Comparison of ENCODE assay signal across 1 cellular context in the genomic region with DNA sequence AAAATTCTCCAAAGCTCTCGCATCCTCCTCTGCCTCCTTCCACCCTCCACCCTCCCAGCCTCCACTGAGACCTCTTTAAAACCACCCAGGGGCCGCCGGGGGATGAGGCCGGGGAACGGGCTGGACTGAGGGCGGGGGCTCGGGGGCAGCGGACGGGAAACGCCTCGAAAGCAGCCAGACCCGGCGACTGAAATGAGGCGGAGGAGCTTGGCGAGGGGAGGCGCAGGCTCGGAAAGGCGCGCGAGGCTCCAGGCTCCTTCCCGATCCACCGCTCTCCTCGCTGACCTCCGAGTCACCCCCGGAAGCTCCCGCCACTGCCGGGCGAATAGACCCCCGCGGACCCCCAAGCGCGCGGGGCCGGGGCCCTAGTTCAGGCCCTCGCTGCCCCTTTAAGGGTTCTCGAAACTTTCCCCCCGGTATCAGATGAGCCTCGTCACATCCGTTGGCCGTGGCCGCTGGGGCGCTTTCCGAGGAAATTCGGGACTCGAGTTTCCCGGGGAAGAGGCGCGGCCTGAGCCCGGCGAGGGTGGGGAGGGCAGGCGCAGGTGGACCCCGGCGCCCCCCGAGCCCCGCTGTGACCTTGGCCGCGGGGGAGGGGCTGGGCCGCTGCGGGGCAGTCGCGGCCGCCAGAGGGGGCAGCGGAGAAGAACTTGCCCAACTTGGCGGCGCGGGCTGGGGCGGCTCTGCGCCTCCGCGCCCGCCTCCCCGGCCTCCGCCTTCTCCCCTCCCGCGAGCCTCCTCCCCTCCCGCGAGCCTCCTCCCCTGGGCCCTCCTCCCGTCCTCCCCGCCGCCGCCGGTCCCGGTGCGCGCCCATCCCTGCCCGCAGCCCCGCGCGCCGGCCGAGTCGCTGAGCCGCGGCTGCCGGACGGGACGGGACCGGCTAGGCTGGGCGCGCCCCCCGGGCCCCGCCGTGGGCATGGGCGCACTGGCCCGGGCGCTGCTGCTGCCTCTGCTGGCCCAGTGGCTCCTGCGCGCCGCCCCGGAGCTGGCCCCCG.
TF ChIP-seq lines count a peak whose summit lies in the region.

Gene BACE2, plus strand, starts transcription at position 813 of the 995 bp plus-strand sequence. Its CDS starts 104 bp downstream, at position 917.

TF ChIP-seq in HEK293, 187 proteins besides CTCF, POLR2A, EP300 and RAD21 (continued from another document and continues in another):
- TF ChIP-seq ZNF843 (tag by site-specific recombination; IDR thresholded peaks at IDR 0.05) (no peak), BCL11B (tag by site-specific recombination; IDR thresholded peaks at IDR 0.05; ENCODE audit: low read depth) (0 out of 2 replicates have a peak, but pooled peaks have one; percentile 31), ZNF184 (tag by site-specific recombination; IDR thresholded peaks at IDR 0.05) (no peak), ZNF580 (tag by site-specific recombination; IDR thresholded peaks at IDR 0.05) (no peak), PRDM2 (tag by site-specific recombination; IDR thresholded peaks at IDR 0.05; ENCODE audit: borderline replicate concordance) (no peak), ZNF354C (tag by site-specific recombination; IDR thresholded peaks at IDR 0.05; ENCODE audit: borderline replicate concordance, low read depth) (no peak), ZNF704 (tag by site-specific recombination; IDR thresholded peaks at IDR 0.05) (no peak), ZNF292 (tag by site-specific recombination; IDR thresholded peaks at IDR 0.05; ENCODE audit: borderline replicate concordance, low read depth) (no peak), ZSCAN23 (tag by site-specific recombination; IDR thresholded peaks at IDR 0.05) (0 out of 2 replicates have a peak, but pooled peaks have one; percentile 40), ZBTB10 (tag by site-specific recombination; IDR thresholded peaks at IDR 0.05) (peak; percentile 76; the same call in 1 of the 2 replicates), KLF17 (tag by site-specific recombination; IDR thresholded peaks at IDR 0.05) (peak; percentile 38; the same call in 1 of the 2 replicates), ZNF433 (tag by site-specific recombination; IDR thresholded peaks at IDR 0.05; ENCODE audit: low read depth) (no peak), EGR2 (tag by site-specific recombination; IDR thresholded peaks at IDR 0.05; ENCODE audit: low read depth) (peak; percentile 17; the same call in 1 of the 2 replicates), ZNF600 (tag by site-specific recombination; IDR thresholded peaks at IDR 0.05) (0 out of 2 replicates have a peak, but pooled peaks have one; percentile 27), MYNN (tag by site-specific recombination; IDR thresholded peaks at IDR 0.05; ENCODE audit: borderline replicate concordance) (no peak), ZFP69B (tag by site-specific recombination; IDR thresholded peaks at IDR 0.05) (peak; percentile 91), IKZF3 (tag by site-specific recombination; IDR thresholded peaks at IDR 0.05) (peak; percentile 62; the same call in 1 of the 2 replicates), ZNF114 (tag by site-specific recombination; IDR thresholded peaks at IDR 0.05) (no peak), ZBTB49 (tag by site-specific recombination; IDR thresholded peaks at IDR 0.05; ENCODE audit: low read depth) (no peak), ZNF558 (tag by site-specific recombination; IDR thresholded peaks at IDR 0.05) (no peak), SP3 (tag by site-specific recombination; IDR thresholded peaks at IDR 0.05) (peak; percentile 56), KLF16 (tag by site-specific recombination; IDR thresholded peaks at IDR 0.05) (no peak), ZFP3 (tag by site-specific recombination; IDR thresholded peaks at IDR 0.05; ENCODE audit: low read depth) (no peak), ZEB2 (tag by site-specific recombination; IDR thresholded peaks at IDR 0.05) (peak; percentile 71)
- TF ChIP-seq, protein P1, sequence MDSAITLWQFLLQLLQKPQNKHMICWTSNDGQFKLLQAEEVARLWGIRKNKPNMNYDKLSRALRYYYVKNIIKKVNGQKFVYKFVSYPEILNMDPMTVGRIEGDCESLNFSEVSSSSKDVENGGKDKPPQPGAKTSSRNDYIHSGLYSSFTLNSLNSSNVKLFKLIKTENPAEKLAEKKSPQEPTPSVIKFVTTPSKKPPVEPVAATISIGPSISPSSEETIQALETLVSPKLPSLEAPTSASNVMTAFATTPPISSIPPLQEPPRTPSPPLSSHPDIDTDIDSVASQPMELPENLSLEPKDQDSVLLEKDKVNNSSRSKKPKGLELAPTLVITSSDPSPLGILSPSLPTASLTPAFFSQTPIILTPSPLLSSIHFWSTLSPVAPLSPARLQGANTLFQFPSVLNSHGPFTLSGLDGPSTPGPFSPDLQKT (IDR thresholded peaks at IDR 0.05; ENCODE audit: borderline replicate concordance, low read depth, low read length) = no peak
- TF ChIP-seq, protein P2, sequence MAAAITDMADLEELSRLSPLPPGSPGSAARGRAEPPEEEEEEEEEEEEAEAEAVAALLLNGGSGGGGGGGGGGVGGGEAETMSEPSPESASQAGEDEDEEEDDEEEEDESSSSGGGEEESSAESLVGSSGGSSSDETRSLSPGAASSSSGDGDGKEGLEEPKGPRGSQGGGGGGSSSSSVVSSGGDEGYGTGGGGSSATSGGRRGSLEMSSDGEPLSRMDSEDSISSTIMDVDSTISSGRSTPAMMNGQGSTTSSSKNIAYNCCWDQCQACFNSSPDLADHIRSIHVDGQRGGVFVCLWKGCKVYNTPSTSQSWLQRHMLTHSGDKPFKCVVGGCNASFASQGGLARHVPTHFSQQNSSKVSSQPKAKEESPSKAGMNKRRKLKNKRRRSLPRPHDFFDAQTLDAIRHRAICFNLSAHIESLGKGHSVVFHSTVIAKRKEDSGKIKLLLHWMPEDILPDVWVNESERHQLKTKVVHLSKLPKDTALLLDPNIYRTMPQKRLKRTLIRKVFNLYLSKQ (tag by site-specific recombination; IDR thresholded peaks at IDR 0.05; ENCODE audit: borderline replicate concordance) = no peak
- TF ChIP-seq, protein P3, sequence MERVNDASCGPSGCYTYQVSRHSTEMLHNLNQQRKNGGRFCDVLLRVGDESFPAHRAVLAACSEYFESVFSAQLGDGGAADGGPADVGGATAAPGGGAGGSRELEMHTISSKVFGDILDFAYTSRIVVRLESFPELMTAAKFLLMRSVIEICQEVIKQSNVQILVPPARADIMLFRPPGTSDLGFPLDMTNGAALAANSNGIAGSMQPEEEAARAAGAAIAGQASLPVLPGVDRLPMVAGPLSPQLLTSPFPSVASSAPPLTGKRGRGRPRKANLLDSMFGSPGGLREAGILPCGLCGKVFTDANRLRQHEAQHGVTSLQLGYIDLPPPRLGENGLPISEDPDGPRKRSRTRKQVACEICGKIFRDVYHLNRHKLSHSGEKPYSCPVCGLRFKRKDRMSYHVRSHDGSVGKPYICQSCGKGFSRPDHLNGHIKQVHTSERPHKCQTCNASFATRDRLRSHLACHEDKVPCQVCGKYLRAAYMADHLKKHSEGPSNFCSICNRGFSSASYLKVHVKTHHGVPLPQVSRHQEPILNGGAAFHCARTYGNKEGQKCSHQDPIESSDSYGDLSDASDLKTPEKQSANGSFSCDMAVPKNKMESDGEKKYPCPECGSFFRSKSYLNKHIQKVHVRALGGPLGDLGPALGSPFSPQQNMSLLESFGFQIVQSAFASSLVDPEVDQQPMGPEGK (tag by site-specific recombination; IDR thresholded peaks at IDR 0.05) = peak; percentile 87; the same call in 1 of the 2 replicates
- TF ChIP-seq, protein P4, sequence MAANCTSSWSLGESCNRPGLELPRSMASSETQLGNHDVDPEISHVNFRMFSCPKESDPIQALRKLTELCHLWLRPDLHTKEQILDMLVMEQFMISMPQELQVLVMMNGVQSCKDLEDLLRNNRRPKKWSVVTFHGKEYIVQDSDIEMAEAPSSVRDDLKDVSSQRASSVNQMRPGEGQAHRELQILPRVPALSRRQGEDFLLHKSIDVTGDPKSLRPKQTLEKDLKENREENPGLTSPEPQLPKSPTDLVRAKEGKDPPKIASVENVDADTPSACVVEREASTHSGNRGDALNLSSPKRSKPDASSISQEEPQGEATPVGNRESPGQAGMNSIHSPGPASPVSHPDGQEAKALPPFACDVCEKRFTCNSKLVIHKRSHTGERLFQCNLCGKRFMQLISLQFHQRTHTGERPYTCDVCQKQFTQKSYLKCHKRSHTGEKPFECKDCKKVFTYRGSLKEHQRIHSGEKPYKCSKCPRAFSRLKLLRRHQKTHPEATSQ (tag by site-specific recombination; IDR thresholded peaks at IDR 0.05) = no peak
